ENCODE assay signal across 1 cellular context in genomic region chr3:196546537-196546936, GRCh38.
TF ChIP-seq lines count a peak whose summit lies in the region.

No MANE protein-coding gene starts in this region.

TF ChIP-seq in K562, 482 proteins besides CTCF, POLR2A, EP300 and RAD21:
- TF ChIP-seq UBTF (IDR thresholded peaks at IDR 0.05; ENCODE audit: borderline replicate concordance in 1 of 2, low read depth in 2 of 2, low read length in 2 of 2) (no peak), ZNF518B (CRISPR knock-in tag; IDR thresholded peaks at IDR 0.05) (no peak), PPARD (CRISPR knock-in tag; IDR thresholded peaks at IDR 0.05) (no peak), CBFA2T3 (IDR thresholded peaks at IDR 0.05) (no peak)
